ENCODE assay signal across 11 cellular contexts in the genomic region with DNA sequence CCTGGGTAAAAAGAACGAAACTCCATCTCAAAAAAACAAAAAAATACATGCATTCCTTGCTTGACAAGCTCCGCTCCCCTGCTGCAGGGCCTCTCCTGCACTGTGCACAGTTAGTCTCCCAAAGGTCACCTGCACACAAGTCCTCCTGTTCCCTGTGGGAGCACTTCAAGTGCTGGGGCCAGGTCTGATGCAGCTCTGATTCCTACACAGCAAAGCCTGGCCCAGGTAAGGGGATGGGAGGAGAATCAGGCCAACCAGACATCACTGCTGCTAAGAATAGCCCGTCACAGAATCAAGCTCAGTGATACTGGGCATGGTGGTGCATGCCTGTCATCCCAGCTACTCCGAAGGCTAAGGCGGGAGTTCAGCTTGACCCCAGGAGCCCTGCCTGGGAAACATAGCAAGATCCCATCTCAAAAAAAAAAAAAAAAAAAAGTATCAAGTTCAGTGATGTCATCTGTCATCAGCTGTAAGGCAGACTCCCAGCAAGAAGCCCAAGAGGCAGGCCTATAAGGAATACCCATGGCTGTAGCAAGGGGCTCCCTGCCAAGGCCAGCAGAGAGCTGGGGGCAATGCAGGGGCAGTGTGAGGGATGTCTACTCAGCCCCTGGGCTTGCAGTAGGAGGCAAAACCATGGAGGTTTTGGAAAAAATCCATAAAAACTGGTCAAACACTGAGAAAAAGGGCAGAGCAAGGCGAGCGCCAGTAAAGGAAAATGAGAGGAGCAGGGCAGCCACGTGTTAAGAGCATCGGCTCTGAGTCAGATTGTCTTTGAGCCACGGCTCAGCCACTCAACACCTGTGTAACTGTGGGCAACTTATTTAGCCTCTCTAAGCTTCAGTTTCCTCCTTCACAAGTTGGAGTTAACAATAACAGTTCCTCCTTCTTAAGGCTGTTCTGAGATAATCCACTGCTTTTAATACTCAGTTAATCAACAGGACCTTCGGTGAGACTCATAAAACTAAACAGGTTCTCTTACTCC. TPM values are rescaled to one million over a fixed set of nuclear protein-coding genes. Genes with fewer than 3 reads are reported as not detected.
DNase-seq lines count a peak whose midpoint lies in the region; ATAC-seq, FAIRE-seq and TF ChIP-seq lines count a peak whose summit lies in the region.
"Had no signal": no experiment of that assay in that cellular context is flagged by ENCODE, and none has a peak within 500 bp of the region (broad histone marks: within the 10 kb centered on the region; RNA-seq: fewer than 3 reads in every experiment).

No MANE protein-coding gene starts in this region.

- peak; percentile 7 for ATAC-seq in left lung
- no peak for ATAC-seq in GM18505 (IDR thresholded peaks at IDR 0.05; ENCODE audit: unreplicated experiment)

- no peaks in the 10 kb centered on the region for H3K27me3 ChIP-seq in MG63
- no peaks in the 10 kb centered on the region for H3K27me3 ChIP-seq in bronchial epithelial cell (ENCODE audit: control insufficient read depth, insufficient read depth, low read length)
- H3K27me3 ChIP-seq in left lung = peaks cover 0 to 9% of the 10 kb centered on the region in 2 donors
- no peaks in the 10 kb centered on the region for H3K27me3 ChIP-seq in tibial artery

- peak; percentile 45 for DNase-seq in MG63
- no peak for DNase-seq in bronchial epithelial cell (ENCODE audit: low read depth)
- DNase-seq in left lung = no peak
- DNase-seq in tibial artery = no peak
- no peak for DNase-seq in stimulated activated CD4-positive, alpha-beta T cell treated with anti-CD3 and anti-CD28 coated beads, Interleukin-15, amount 100 ng/mL, for 24 hours
- no peak for DNase-seq in DMS 273 (lab: John Stamatoyannopoulos, UW; ENCODE audit: unreplicated experiment)
- DNase-seq: KG1, NCI-H748 treated with DMSO at 0.1 percent for 48 hours had no signal

- peak overlapping the region; percentile 88 for H3K4me3 ChIP-seq in MG63
- H3K4me3 ChIP-seq in bronchial epithelial cell (ENCODE audit: low read depth, low read length) = no peak overlapping the region
- H3K4me3 ChIP-seq in left lung = no peak overlapping the region
- H3K4me3 ChIP-seq in tibial artery = peak overlapping the region; percentile 93 to 94

- FAIRE-seq in bronchial epithelial cell (lab: Jason Lieb, UNC) = peak; percentile 60
- FAIRE-seq: TTC549 had no signal

- intact Hi-C loops in left lung (cut with DNase I) = no loop called here
- intact Hi-C loops in tibial artery (cut with DNase I; ENCODE audit: low total_unique reads) = no loop called here

- TF ChIP-seq CTCF in bronchial epithelial cell (IDR thresholded peaks at IDR 0.05; ENCODE audit: insufficient read depth, low read length, severe bottlenecking) (no peak), left lung (IDR thresholded peaks at IDR 0.05) (no peak), tibial artery (IDR thresholded peaks at IDR 0.05) (no peak)

- H3K27ac ChIP-seq in left lung (no peak overlapping the region), tibial artery (peak overlapping the region; percentile 96 to 97)

- H3K4me1 ChIP-seq in left lung (peaks cover 0 to 21% of the 10 kb centered on the region in 2 donors), tibial artery (peaks cover 0 to 52% (median 27%) of the 10 kb centered on the region in 4 donors)

- no peak for TF ChIP-seq POLR2A in GM18505 (IDR thresholded peaks at IDR 0.05; ENCODE audit: borderline replicate concordance, extremely low read depth, insufficient read depth, insufficient read length)

- H3K9me3 ChIP-seq in MG63 (no peaks in the 10 kb centered on the region), left lung (no peaks in the 10 kb centered on the region), tibial artery (no peaks in the 10 kb centered on the region)

- peaks cover 81% of the 10 kb centered on the region for H3K36me3 ChIP-seq in MG63
- peaks cover 20% of the 10 kb centered on the region for H3K36me3 ChIP-seq in bronchial epithelial cell (ENCODE audit: control insufficient read depth, insufficient read depth, low read length)
- H3K36me3 ChIP-seq in left lung = peaks cover 0 to 18% of the 10 kb centered on the region in 2 donors
- peaks cover 72 to 78% (median 78%) of the 10 kb centered on the region in 3 donors for H3K36me3 ChIP-seq in tibial artery

RNA-seq across cellular contexts. Expression of a gene that starts 3.2 kb away (rescaled TPM):
- total RNA-seq in MG63 (2014; rRNA removed; shearing (Covaris generic); ENCODE audit: low replicate concordance) = 2,986 and 3,667 TPM in 2 replicates
- 46.1 and 57.7 TPM in 2 replicates for total RNA-seq in bronchial epithelial cell
- 100 to 1,000 TPM; 145 to 211 TPM for total RNA-seq in left lung

RNA-seq across cellular contexts. Expression of a gene that starts 12.8 kb away (rescaled TPM):
- total RNA-seq in MG63 (2014; rRNA removed; shearing (Covaris generic); ENCODE audit: low replicate concordance) = 0.40 TPM in 1 of 2 replicates, not detected in the other
- total RNA-seq in bronchial epithelial cell (3.2 and 28.5 TPM in 2 replicates), left lung (under 1 TPM in 1 of 2 donors, not detected in 1; 0.26 TPM)
- total RNA-seq: glomerular endothelial cell had no signal

RNA-seq across cellular contexts. Expression of a gene that starts 21.5 kb away (rescaled TPM):
- total RNA-seq in MG63 (2014; rRNA removed; shearing (Covaris generic); ENCODE audit: low replicate concordance) = 15.5 and 35.6 TPM in 2 replicates
- 0.13 and 0.79 TPM in 2 replicates for total RNA-seq in bronchial epithelial cell
- total RNA-seq in left lung = 1 to 10 TPM; 1.5 to 3.1 TPM

RNA-seq across cellular contexts. Expression of a gene that starts 28.4 kb away (rescaled TPM):
- total RNA-seq in MG63 (2014; rRNA removed; shearing (Covaris generic); ENCODE audit: low replicate concordance) = 72.4 and 84.4 TPM in 2 replicates
- total RNA-seq in bronchial epithelial cell (11.4 and 13.7 TPM in 2 replicates), left lung (10 to 100 TPM; 24.7 to 25.6 TPM)

RNA-seq across cellular contexts. Expression of a gene that starts 28.7 kb away (rescaled TPM):
- total RNA-seq in MG63 (2014; rRNA removed; shearing (Covaris generic); ENCODE audit: low replicate concordance) = 8,012 and 15,182 TPM in 2 replicates
- total RNA-seq in bronchial epithelial cell (15,881 and 37,648 TPM in 2 replicates), left lung (over 10,000 TPM; 27,227 to 27,465 TPM)

Comparison
In these comparisons a context has a peak if more than half of its experiments do, and no peak if none do; other contexts are left out.
1. H3K4me3 ChIP-seq: peak in MG63 (single experiment) and tibial artery (2 of 2); none in bronchial epithelial cell (single experiment) and left lung (0 of 2).
2. H3K27ac ChIP-seq: peak in tibial artery (2 of 2); none in left lung (0 of 2).
3. RNA of a gene that starts 3.2 kb away (total RNA-seq): 2,986 to 3,667 TPM in MG63; 145 to 211 TPM in left lung and 46.1 to 57.7 TPM in bronchial epithelial cell; every median in the first group is over 10 times any median in the second.